Comparison of ENCODE assay signal across 10 cellular contexts in the genomic region with DNA sequence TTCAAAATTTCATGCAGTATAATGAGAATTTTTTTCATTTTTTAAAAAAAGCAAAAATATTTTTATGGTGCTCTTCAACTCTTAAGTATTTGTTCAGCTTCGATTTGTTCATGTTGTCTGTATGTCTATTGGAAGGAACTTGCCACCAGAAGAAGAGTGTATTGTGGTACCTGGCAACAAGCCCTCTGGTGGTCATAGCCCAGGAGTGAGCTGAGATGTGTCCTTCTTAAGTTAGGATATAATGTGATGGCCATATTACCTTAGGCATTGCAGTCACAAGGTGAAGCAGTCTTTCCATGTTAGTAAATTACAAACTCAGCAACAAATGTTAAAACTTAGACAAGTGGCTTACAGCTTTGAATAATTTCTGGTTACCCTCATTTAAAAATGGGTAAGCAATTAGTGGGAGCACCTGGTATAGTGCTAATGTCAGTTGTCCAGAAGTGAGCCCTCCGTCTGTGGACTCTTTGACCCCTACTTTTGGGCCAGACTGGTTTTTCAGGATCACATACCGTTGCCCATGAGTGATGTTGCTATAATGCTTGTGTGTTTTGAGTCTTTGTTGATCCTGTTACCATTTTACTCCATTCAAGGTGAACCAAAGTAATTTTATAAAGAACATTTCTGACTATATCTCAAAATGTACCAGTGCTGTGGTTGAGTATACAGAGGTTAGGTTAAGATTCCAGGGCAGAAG. TPM values are rescaled to one million over a fixed set of nuclear protein-coding genes. Genes with fewer than 3 reads are reported as not detected.
DNase-seq lines count a peak whose midpoint lies in the region; ATAC-seq and TF ChIP-seq lines count a peak whose summit lies in the region.
"Had no signal": no experiment of that assay in that cellular context is flagged by ENCODE, and none has a peak within 500 bp of the region (broad histone marks: within the 10 kb centered on the region; RNA-seq: fewer than 3 reads in every experiment).

No MANE protein-coding gene starts in this region.

- H3K4me3 ChIP-seq in AG04450 (ENCODE audit: low read depth, low read length), result no peak overlapping the region
- H3K4me3 ChIP-seq in brain microvascular endothelial cell (ENCODE audit: low read depth, low read length), result no peak overlapping the region
- no peak overlapping the region for H3K4me3 ChIP-seq in effector memory CD4-positive, alpha-beta T cell (ENCODE audit: insufficient read depth, low read depth, low read length, poor library complexity, severe bottlenecking)

- H3K4me3 Mint-ChIP-seq in type B pancreatic cell, result no peak overlapping the region
- H3K4me3 Mint-ChIP-seq: brain had no signal

- POLR2A ChIA-PET in AG04450 (lab: Yijun Ruan, JAX), result interaction anchor here (2.1 kb wide), 1 partner anchor 63 kb away, joined by 6 read pairs; no protein-coding TSS in a partner anchor

- CTCF ChIA-PET in AG04450 (lab: Charles Lee), result interaction anchor here (0.7 to 1.7 kb wide), 5 partner anchors 43 to 1496 kb away, joined by 3 to 16 read pairs (median 4); no protein-coding TSS in a partner anchor

- peaks cover 24% of the 10 kb centered on the region for H3K4me1 Mint-ChIP-seq in type B pancreatic cell (ENCODE audit: unreplicated experiment)

- no peak for DNase-seq in AG04450 (ENCODE audit: low read depth, low spot score)
- DNase-seq in GM13977 (ENCODE audit: low spot score), result peak; percentile 7
- peak; percentile 35 for DNase-seq in brain microvascular endothelial cell
- no peak for DNase-seq in type B pancreatic cell (ENCODE audit: extremely low spot score, unreplicated experiment)
- no peak for DNase-seq in NCI-H526 treated with DMSO at 0.1 percent for 48 hours (lab: John Stamatoyannopoulos, UW)
- DNase-seq in T1000 (lab: John Stamatoyannopoulos, UW), result no peak
- DNase-seq in effector memory CD4-positive, alpha-beta T cell, result no peak

- H3K27ac ChIP-seq in AG04450 (ENCODE audit: low read depth, low read length) (no peak overlapping the region), brain microvascular endothelial cell (no peak overlapping the region)
- H3K27ac ChIP-seq in effector memory CD4-positive, alpha-beta T cell (ENCODE audit: insufficient read depth, low read length, poor library complexity, severe bottlenecking), result no peak overlapping the region
- H3K27ac ChIP-seq: HL-60 had no signal

- peak; percentile 69 for ATAC-seq in HG03280 (IDR thresholded peaks at IDR 0.05; ENCODE audit: unreplicated experiment)

- no peaks in the 10 kb centered on the region for H3K36me3 ChIP-seq in brain microvascular endothelial cell (replicated peaks)
- no peaks in the 10 kb centered on the region for H3K36me3 ChIP-seq in effector memory CD4-positive, alpha-beta T cell (ENCODE audit: control insufficient read depth, insufficient read depth, low read length)

- peaks cover 28% of the 10 kb centered on the region for H3K36me3 Mint-ChIP-seq in type B pancreatic cell

- H3K27ac Mint-ChIP-seq in type B pancreatic cell, result peak overlapping the region; percentile 37

- no peaks in the 10 kb centered on the region for H3K9me3 ChIP-seq in AG04450 (ENCODE audit: control insufficient read depth, insufficient read depth, low read length)
- H3K9me3 ChIP-seq in effector memory CD4-positive, alpha-beta T cell (ENCODE audit: control insufficient read depth, low read length), result no peaks in the 10 kb centered on the region

- no peaks in the 10 kb centered on the region for H3K27me3 ChIP-seq in AG04450 (ENCODE audit: control insufficient read depth, insufficient read depth, low read length)
- H3K27me3 ChIP-seq in brain microvascular endothelial cell (replicated peaks), result no peaks in the 10 kb centered on the region
- no peaks in the 10 kb centered on the region for H3K27me3 ChIP-seq in effector memory CD4-positive, alpha-beta T cell (replicated peaks; ENCODE audit: control insufficient read depth, insufficient read depth, low read length, poor library complexity, severe bottlenecking)

- TF ChIP-seq CTCF in AG04450 (IDR thresholded peaks at IDR 0.05; ENCODE audit: low read depth, low read length), result peak; percentile 32
- TF ChIP-seq CTCF in GM13977 (IDR thresholded peaks at IDR 0.05; ENCODE audit: extremely low read depth, insufficient read depth, missing control alignments), result peak; percentile 20
- peak; percentile 67 for TF ChIP-seq CTCF in brain microvascular endothelial cell (IDR thresholded peaks at IDR 0.05; ENCODE audit: low read depth, low read length, missing control alignments)
- peak; percentile 60 for TF ChIP-seq CTCF in type B pancreatic cell (conservative IDR thresholded peaks at IDR 0.05)

- in situ Hi-C loops in GM13977 (cut with MboI; ENCODE audit: low pct_unique_long_range_greater_than_20kb, low sequenced_read_pairs, unreplicated experiment), result no loop called here
- in situ Hi-C loops in brain microvascular endothelial cell (cut with HindIII; ENCODE audit: low pct_ligation_motif_present, low sequenced_read_pairs), result no loop called here

- no peaks in the 10 kb centered on the region for H3K9me3 Mint-ChIP-seq in type B pancreatic cell

- H3K27me3 Mint-ChIP-seq in type B pancreatic cell, result no peaks in the 10 kb centered on the region
- H3K27me3 Mint-ChIP-seq: brain had no signal

- H3K4me1 ChIP-seq in effector memory CD4-positive, alpha-beta T cell (ENCODE audit: control insufficient read depth, insufficient read depth, low read length, poor library complexity, severe bottlenecking), result no peaks in the 10 kb centered on the region

RNA-seq across cellular contexts. Expression of gene MYO1B, which starts 57.4 kb away (rescaled TPM):
- polyA plus RNA-seq in AG04450 (2011; rRNA removed), result 110 and 149 TPM in 2 replicates
- 118 and 161 TPM in 2 replicates for polyA minus RNA-seq in AG04450 (2011; rRNA and poly(A)+ RNA removed)
- 46.7 and 67.7 TPM in 2 replicates for total RNA-seq in type B pancreatic cell (ENCODE audit: low replicate concordance)

Comparison
In these comparisons a context has a peak if more than half of its experiments do, and no peak if none do; other contexts are left out.
1. DNase-seq: peak in GM13977 (single experiment) and brain microvascular endothelial cell (single experiment); none in AG04450 (single experiment), type B pancreatic cell (single experiment), NCI-H526 treated with DMSO at 0.1 percent for 48 hours (single experiment), T1000 (single experiment) and effector memory CD4-positive, alpha-beta T cell (0 of 3).
2. Peak in every context shown above with its lines, with median percentiles within 50 percentile points of each other: CTCF ChIP-seq.